Comparison of ENCODE assay signal across 2 cellular contexts in genomic region chr1:21907079-21907418, GRCh38.
TF ChIP-seq lines count a peak whose summit lies in the region.

No MANE protein-coding gene starts in this region.

TF ChIP-seq in GM23338, 12 proteins besides CTCF, POLR2A, EP300 and RAD21:
- no peak for TF ChIP-seq STAT1 (IDR thresholded peaks at IDR 0.05; ENCODE audit: unreplicated experiment)
- TF ChIP-seq ZNF462 (CRISPR knock-in tag; IDR thresholded peaks at IDR 0.05), result no peak
- TF ChIP-seq ETS1 (IDR thresholded peaks at IDR 0.05), result no peak
- TF ChIP-seq JUNB (IDR thresholded peaks at IDR 0.05; ENCODE audit: unreplicated experiment), result no peak
- TF ChIP-seq NANOG (IDR thresholded peaks at IDR 0.05; ENCODE audit: borderline replicate concordance), result no peak
- TF ChIP-seq EZH2 (IDR thresholded peaks at IDR 0.05; ENCODE audit: low read depth, unreplicated experiment), result no peak
- TF ChIP-seq ZNF331 (CRISPR knock-in tag; IDR thresholded peaks at IDR 0.05; ENCODE audit: low read depth), result no peak
- TF ChIP-seq CREB1 (CRISPR knock-in tag; IDR thresholded peaks at IDR 0.05; ENCODE audit: low read depth), result no peak
- TF ChIP-seq POLR2AphosphoS5 (IDR thresholded peaks at IDR 0.05; ENCODE audit: low read depth), result no peak
- no peak for TF ChIP-seq EZH2phosphoT487 (IDR thresholded peaks at IDR 0.05; ENCODE audit: unreplicated experiment)
- no peak for TF ChIP-seq ZNF114 (CRISPR knock-in tag; IDR thresholded peaks at IDR 0.05)
- no peak for TF ChIP-seq REST (IDR thresholded peaks at IDR 0.05; ENCODE audit: unreplicated experiment)

TF ChIP-seq in endothelial cell of umbilical vein, 7 proteins besides CTCF, POLR2A, EP300 and RAD21:
- no peak for TF ChIP-seq JUN (IDR thresholded peaks at IDR 0.05; ENCODE audit: borderline replicate concordance, insufficient read depth, insufficient read length, low read depth)
- TF ChIP-seq GATA2 (IDR thresholded peaks at IDR 0.05; ENCODE audit: insufficient read depth, insufficient read length, low read depth, low read length), result no peak
- no peak for TF ChIP-seq POLR2AphosphoS5 (IDR thresholded peaks at IDR 0.05; ENCODE audit: insufficient read depth, low read depth, low read length)
- TF ChIP-seq MAX (IDR thresholded peaks at IDR 0.05; ENCODE audit: insufficient read depth, insufficient read length), result no peak
- no peak for TF ChIP-seq MYC (IDR thresholded peaks at IDR 0.05; ENCODE audit: low read depth, low read length)
- no peak for TF ChIP-seq EZH2 (IDR thresholded peaks at IDR 0.05; ENCODE audit: borderline replicate concordance, low read depth, low read length, severe bottlenecking)
TF ChIP-seq in endothelial cell of umbilical vein: peak in this region for 0.
